32 cellular contexts compared by ENCODE assay signal in the genomic region with DNA sequence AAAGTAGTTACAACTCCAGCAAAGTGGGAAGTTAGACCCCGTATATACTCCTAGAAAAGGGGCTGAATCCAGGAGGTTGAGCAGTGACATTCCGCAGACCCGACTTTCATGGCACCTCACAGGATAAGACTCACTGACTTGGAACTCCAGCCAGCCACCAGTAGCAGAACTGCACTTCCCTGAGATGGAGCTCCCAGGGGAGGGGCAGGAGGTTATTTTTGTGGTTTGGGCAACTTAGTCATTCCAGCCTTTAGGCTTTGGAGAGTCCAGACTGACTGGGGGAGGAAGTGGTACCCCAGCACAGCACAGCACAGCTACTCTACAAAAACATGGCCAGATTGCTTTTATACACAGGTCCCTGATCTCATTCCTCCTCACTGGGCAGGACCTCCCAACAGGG.
A peak's percentile ranks its signal among the peaks of the same experiment; 100 is the strongest.
DNase-seq lines count a peak whose midpoint lies in the region; ATAC-seq, FAIRE-seq and TF ChIP-seq lines count a peak whose summit lies in the region.
"Had no signal": no experiment of that assay in that cellular context is flagged by ENCODE, and none has a peak within 500 bp of the region (broad histone marks: within the 10 kb centered on the region; RNA-seq: fewer than 3 reads in every experiment).

No MANE protein-coding gene starts in this region.

- H3K27ac Mint-ChIP-seq in MCF 10A (ENCODE audit: low read depth, unreplicated experiment), result no peak overlapping the region
- H3K27ac Mint-ChIP-seq in T-cell, result no peak overlapping the region
- H3K27ac Mint-ChIP-seq: activated CD4-positive, alpha-beta memory T cell treated with anti-CD3 and anti-CD28 coated beads for 36 hours; activated naive CD8-positive, alpha-beta T cell treated with anti-CD3 and anti-CD28 coated beads, Interleukin-2, amount 10 ng/mL, durations not matched to agents 7 days and 5 days; B cell; brain; stimulated activated effector memory CD8-positive, alpha-beta T cell treated with anti-CD3 and anti-CD28 coated beads, Interleukin-12 subunit alpha, Interleukin-12 subunit beta, amount 100 ng/mL, for 72 hours had no signal

- FAIRE-seq in bronchial epithelial cell (lab: Jason Lieb, UNC), result no peak
- FAIRE-seq: K562 had no signal

- peaks cover 0 to 28% of the 10 kb centered on the region in 2 donors for H3K9me3 ChIP-seq in breast epithelium
- H3K9me3 ChIP-seq in mesodermal cell (ENCODE audit: control insufficient read depth, low read length), result no peaks in the 10 kb centered on the region
- no peaks in the 10 kb centered on the region for H3K9me3 ChIP-seq in vagina
- H3K9me3 ChIP-seq: esophagus muscularis mucosa, HAP-1, mucosa of descending colon, sigmoid colon had no signal

- POLR2A ChIA-PET in MCF 10A (lab: Yijun Ruan, JAX), result no interaction called here
- POLR2A ChIA-PET in T-cell (lab: Charles Lee), result no interaction called here

- no peak for TF ChIP-seq CTCF in MCF 10A (IDR thresholded peaks at IDR 0.05; ENCODE audit: unreplicated experiment)
- TF ChIP-seq CTCF in breast epithelium (IDR thresholded peaks at IDR 0.05), result no peak
- TF ChIP-seq CTCF in bronchial epithelial cell (IDR thresholded peaks at IDR 0.05; ENCODE audit: insufficient read depth, low read length, severe bottlenecking), result no peak
- TF ChIP-seq CTCF in vagina (IDR thresholded peaks at IDR 0.05), result no peak

- H3K4me3 Mint-ChIP-seq in MCF 10A (ENCODE audit: unreplicated experiment), result no peak overlapping the region
- no peak overlapping the region for H3K4me3 Mint-ChIP-seq in T-cell
- H3K4me3 Mint-ChIP-seq: activated CD4-positive, alpha-beta memory T cell treated with anti-CD3 and anti-CD28 coated beads for 36 hours; activated naive CD8-positive, alpha-beta T cell treated with anti-CD3 and anti-CD28 coated beads, Interleukin-2, amount 10 ng/mL, durations not matched to agents 7 days and 5 days; B cell; brain; stimulated activated effector memory CD8-positive, alpha-beta T cell treated with anti-CD3 and anti-CD28 coated beads, Interleukin-12 subunit alpha, Interleukin-12 subunit beta, amount 100 ng/mL, for 72 hours had no signal

- intact Hi-C loops in MCF 10A (cut with micrococcal nuclease) (no loop called here), breast epithelium (cut with DNase I; ENCODE audit: low total_unique reads) (no loop called here), vagina (cut with DNase I) (no loop called here)

- H3K27me3 Mint-ChIP-seq in MCF 10A (ENCODE audit: insufficient read depth, unreplicated experiment) (peaks cover 32% of the 10 kb centered on the region), T-cell (peaks cover 0 to 19% of the 10 kb centered on the region in 2 donors)
- H3K27me3 Mint-ChIP-seq: activated CD4-positive, alpha-beta memory T cell treated with anti-CD3 and anti-CD28 coated beads for 36 hours; activated naive CD8-positive, alpha-beta T cell treated with anti-CD3 and anti-CD28 coated beads, Interleukin-2, amount 10 ng/mL, durations not matched to agents 7 days and 5 days; B cell; brain had no signal

- H3K27ac ChIP-seq in breast epithelium (no peak overlapping the region), mesodermal cell (ENCODE audit: low read depth, low read length, severe bottlenecking) (peak overlapping the region; percentile 67), vagina (no peak overlapping the region)
- H3K27ac ChIP-seq: 22Rv1, esophagus muscularis mucosa, heart right ventricle, sigmoid colon had no signal

- H3K4me1 ChIP-seq in breast epithelium (no peaks in the 10 kb centered on the region), mesodermal cell (ENCODE audit: control insufficient read depth, insufficient read depth, low read length, poor library complexity, severe bottlenecking) (peaks cover 13% of the 10 kb centered on the region), vagina (no peaks in the 10 kb centered on the region)
- H3K4me1 ChIP-seq: esophagus muscularis mucosa, HAP-1, heart right ventricle, sigmoid colon had no signal

- ATAC-seq in T-cell (replicated peaks in 1 of 4), result no peak
- ATAC-seq: heart right ventricle; K562; left ventricle myocardium superior; mucosa of descending colon; SK-N-SH treated with all-trans-retinoic acid at 6 μM for 48 hours; stimulated activated effector memory CD8-positive, alpha-beta T cell treated with anti-CD3 and anti-CD28 coated beads, Interleukin-12 subunit alpha, Interleukin-12 subunit beta, amount 100 ng/mL, for 72 hours had no signal

- DNase-seq in MCF 10A (ENCODE audit: unreplicated experiment) (peak; percentile 53), breast epithelium (ENCODE audit: low spot score in 2 of 2) (no peak), bronchial epithelial cell (ENCODE audit: low read depth) (peak; percentile 64), vagina (ENCODE audit: extremely low spot score in 2 of 2) (no peak), T-cell (no peak), NCI-H748 treated with DMSO at 0.1 percent for 48 hours (lab: John Stamatoyannopoulos, UW) (no peak), SW 1271 (lab: John Stamatoyannopoulos, UW) (no peak)
- DNase-seq: activated CD4-positive, alpha-beta memory T cell treated with anti-CD3 and anti-CD28 coated beads for 36 hours; activated CD4-positive, CD25-positive, alpha-beta regulatory T cell; activated effector memory CD4-positive, alpha-beta T cell treated with Interleukin-2 at 50 U/mL for 16 hours; activated naive CD8-positive, alpha-beta T cell treated with anti-CD3 and anti-CD28 coated beads, Interleukin-2, amount 10 ng/mL, durations not matched to agents 7 days and 5 days; DND-41; effector memory CD4-positive, alpha-beta T cell; heart right ventricle; left ventricle myocardium superior; mucosa of descending colon; NCI-H1436 treated with DMSO at 0.1 percent for 48 hours; NCI-H2171; NCI-H524; posterior cingulate gyrus; sigmoid colon; stimulated activated CD4-positive, alpha-beta T cell treated with anti-CD3 and anti-CD28 coated beads, Interleukin-1b, Interleukin-23, amount 100 ng/mL, for 48 hours; T-helper 9 cell had no signal

- H3K4me3 ChIP-seq in breast epithelium (no peak overlapping the region), bronchial epithelial cell (ENCODE audit: low read depth, low read length) (no peak overlapping the region), mesodermal cell (ENCODE audit: extremely low read depth, insufficient read depth, low read length, poor library complexity, severe bottlenecking) (no peak overlapping the region), vagina (no peak overlapping the region)
- H3K4me3 ChIP-seq: esophagus muscularis mucosa, HAP-1, heart right ventricle, K562, mucosa of descending colon, sigmoid colon had no signal

- H3K27me3 ChIP-seq in breast epithelium (peaks cover 0 to 19% of the 10 kb centered on the region in 2 donors), bronchial epithelial cell (ENCODE audit: control insufficient read depth, insufficient read depth, low read length) (no peaks in the 10 kb centered on the region), vagina (no peaks in the 10 kb centered on the region)
- H3K27me3 ChIP-seq: esophagus muscularis mucosa, sigmoid colon had no signal

- no CpG with 5 or more reads among the region's 3 CpGs for WGBS in mesodermal cell (ENCODE audit: insufficient coverage in 2 of 2), 2 experiments

- no peak for TF ChIP-seq POLR2A in breast epithelium (IDR thresholded peaks at IDR 0.05)
- no peak for TF ChIP-seq POLR2A in vagina (IDR thresholded peaks at IDR 0.05)

- peaks cover 22% of the 10 kb centered on the region for H3K9me3 Mint-ChIP-seq in MCF 10A (ENCODE audit: unreplicated experiment)
- H3K9me3 Mint-ChIP-seq in T-cell, result peaks cover 8 to 15% (median 9%) of the 10 kb centered on the region in 3 donors
- H3K9me3 Mint-ChIP-seq: activated CD4-positive, alpha-beta memory T cell treated with anti-CD3 and anti-CD28 coated beads for 36 hours; activated naive CD8-positive, alpha-beta T cell treated with anti-CD3 and anti-CD28 coated beads, Interleukin-2, amount 10 ng/mL, durations not matched to agents 7 days and 5 days had no signal

- no TSS peak for BruUV-seq in MCF 10A (replicated peaks; lab: Mats Ljungman, UMichigan)

- H3K4me1 Mint-ChIP-seq in MCF 10A (ENCODE audit: insufficient read depth, unreplicated experiment) (no peaks in the 10 kb centered on the region), T-cell (no peaks in the 10 kb centered on the region)
- H3K4me1 Mint-ChIP-seq: activated naive CD8-positive, alpha-beta T cell treated with anti-CD3 and anti-CD28 coated beads, Interleukin-2, amount 10 ng/mL, durations not matched to agents 7 days and 5 days; B cell; brain; stimulated activated effector memory CD8-positive, alpha-beta T cell treated with anti-CD3 and anti-CD28 coated beads, Interleukin-12 subunit alpha, Interleukin-12 subunit beta, amount 100 ng/mL, for 72 hours had no signal

- CTCF ChIA-PET in MCF 10A (lab: Yijun Ruan, JAX), result no interaction called here
- CTCF ChIA-PET in T-cell (lab: Charles Lee), result no interaction called here

- no peaks in the 10 kb centered on the region for H3K36me3 Mint-ChIP-seq in MCF 10A (ENCODE audit: insufficient read depth, unreplicated experiment)
- H3K36me3 Mint-ChIP-seq in T-cell, result no peaks in the 10 kb centered on the region
- H3K36me3 Mint-ChIP-seq: activated CD4-positive, alpha-beta memory T cell treated with anti-CD3 and anti-CD28 coated beads for 36 hours; activated naive CD8-positive, alpha-beta T cell treated with anti-CD3 and anti-CD28 coated beads, Interleukin-2, amount 10 ng/mL, durations not matched to agents 7 days and 5 days; brain; stimulated activated effector memory CD8-positive, alpha-beta T cell treated with anti-CD3 and anti-CD28 coated beads, Interleukin-12 subunit alpha, Interleukin-12 subunit beta, amount 100 ng/mL, for 72 hours had no signal

- H3K36me3 ChIP-seq in breast epithelium, result no peaks in the 10 kb centered on the region
- H3K36me3 ChIP-seq in bronchial epithelial cell (ENCODE audit: control insufficient read depth, insufficient read depth, low read length), result no peaks in the 10 kb centered on the region
- H3K36me3 ChIP-seq in mesodermal cell (ENCODE audit: control insufficient read depth, insufficient read depth, low read length), result no peaks in the 10 kb centered on the region
- H3K36me3 ChIP-seq in vagina, result no peaks in the 10 kb centered on the region
- H3K36me3 ChIP-seq: esophagus muscularis mucosa, HAP-1, heart right ventricle, sigmoid colon had no signal

Comparison
In these comparisons a context has a peak if more than half of its experiments do, and no peak if none do; other contexts are left out.
1. DNase-seq: peak in MCF 10A (single experiment) and bronchial epithelial cell (single experiment); none in breast epithelium (0 of 2), vagina (0 of 2), T-cell (0 of 34), NCI-H748 treated with DMSO at 0.1 percent for 48 hours (single experiment) and SW 1271 (0 of 2).